8 cellular contexts compared by ENCODE assay signal in the genomic region with DNA sequence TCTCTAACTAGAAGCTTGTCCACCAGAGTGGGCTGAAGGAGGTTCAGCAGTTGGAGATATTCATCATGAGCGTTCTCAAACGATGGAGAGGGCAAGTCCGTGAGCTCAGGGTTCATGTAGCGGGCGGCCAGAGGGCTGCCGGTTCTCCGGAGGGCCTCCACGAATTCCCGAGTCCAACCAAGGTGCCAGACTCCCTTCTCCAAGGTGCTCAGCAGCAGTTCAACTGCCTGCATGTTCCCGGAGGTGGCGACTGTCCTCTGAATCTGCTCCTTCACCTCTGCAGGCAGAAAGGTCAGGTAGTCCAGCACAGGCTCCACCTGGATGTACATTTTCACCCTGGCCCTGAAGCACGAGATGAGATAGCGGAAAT. TPM values are rescaled to one million over a fixed set of nuclear protein-coding genes. Genes with fewer than 3 reads are reported as not detected.
DNase-seq lines count a peak whose midpoint lies in the region; ATAC-seq and TF ChIP-seq lines count a peak whose summit lies in the region.

No MANE protein-coding gene starts in this region.

- H3K9me3 ChIP-seq in HUES64 (ENCODE audit: insufficient read depth, low read depth, low read length), result no peaks in the 10 kb centered on the region

- H3K4me3 Mint-ChIP-seq in activated CD4-positive, alpha-beta memory T cell treated with anti-CD3 and anti-CD28 coated beads, Interleukin-2, amount 10 ng/mL, durations not matched to agents 7 days and 5 days, result peak overlapping the region; percentile 89
- peak overlapping the region; percentile 94 for H3K4me3 Mint-ChIP-seq in natural killer cell

- no peaks in the 10 kb centered on the region for H3K9me3 Mint-ChIP-seq in activated CD4-positive, alpha-beta memory T cell treated with anti-CD3 and anti-CD28 coated beads, Interleukin-2, amount 10 ng/mL, durations not matched to agents 7 days and 5 days
- no peaks in the 10 kb centered on the region for H3K9me3 Mint-ChIP-seq in natural killer cell

- intact Hi-C loops in natural killer cell (cut with micrococcal nuclease), result loop anchor here (1.0 kb wide), 1 partner anchor 26 kb away; a partner anchor contains a TSS

- no peak overlapping the region for H3K27ac ChIP-seq in HUES64 (ENCODE audit: low read depth, low read length)

- no peak for TF ChIP-seq CTCF in epithelial cell of proximal tubule (conservative IDR thresholded peaks at IDR 0.05; ENCODE audit: low read depth, low read length)
- no peak for TF ChIP-seq CTCF in natural killer cell (IDR thresholded peaks at IDR 0.05)

- peak overlapping the region; percentile 94 for H3K27ac Mint-ChIP-seq in activated CD4-positive, alpha-beta memory T cell treated with anti-CD3 and anti-CD28 coated beads, Interleukin-2, amount 10 ng/mL, durations not matched to agents 7 days and 5 days
- peak overlapping the region; percentile 98 to 99 for H3K27ac Mint-ChIP-seq in natural killer cell

- H3K4me1 ChIP-seq in HUES64 (ENCODE audit: insufficient read depth, low read length), result peaks cover 14% of the 10 kb centered on the region; the same call in 1 of the 2 replicates

- peak; percentile 8 for ATAC-seq in GM21390 (IDR thresholded peaks at IDR 0.05; ENCODE audit: unreplicated experiment)
- peak in 1 of 3 donors; percentile 3 for ATAC-seq in natural killer cell
- ATAC-seq in GM21619 (IDR thresholded peaks at IDR 0.05; ENCODE audit: unreplicated experiment), result no peak

- no peaks in the 10 kb centered on the region for H3K36me3 ChIP-seq in HUES64 (ENCODE audit: insufficient read depth, low read length)

- POLR2A ChIA-PET in activated CD4-positive, alpha-beta memory T cell treated with anti-CD3 and anti-CD28 coated beads, Interleukin-2, amount 10 ng/mL, durations not matched to agents 7 days and 5 days (lab: Charles Lee), result interaction anchor here (0.8 to 3.2 kb wide), 12 partner anchors 10 to 1182 kb away, joined by 3 to 22 read pairs (median 5); a partner anchor contains a TSS

- peak overlapping the region; percentile 68 for H3K4me3 ChIP-seq in HUES64 (ENCODE audit: low read length)
- H3K4me3 ChIP-seq in epithelial cell of proximal tubule (ENCODE audit: low read depth, low read length), result peak overlapping the region; percentile 87

- DNase-seq in COR-L47 (lab: John Stamatoyannopoulos, UW) (peak; percentile 42), epithelial cell of proximal tubule (ENCODE audit: low read depth) (no peak), natural killer cell (peak; percentile 37), NCI-H2196 treated with DMSO at 0.1 percent for 48 hours (lab: John Stamatoyannopoulos, UW; ENCODE audit: unreplicated experiment) (no peak)
- peak; percentile 41 for DNase-seq in activated CD4-positive, alpha-beta memory T cell treated with anti-CD3 and anti-CD28 coated beads, Interleukin-2, amount 10 ng/mL, durations not matched to agents 7 days and 5 days

- H3K9ac ChIP-seq in HUES64 (ENCODE audit: low read depth, low read length), result 0 out of 2 replicates have a peak overlapping the region, but pooled peaks have one; percentile 56

- H3K27me3 ChIP-seq in HUES64 (ENCODE audit: insufficient read depth, low read length), result peaks cover 29% of the 10 kb centered on the region

- CTCF ChIA-PET in activated CD4-positive, alpha-beta memory T cell treated with anti-CD3 and anti-CD28 coated beads, Interleukin-2, amount 10 ng/mL, durations not matched to agents 7 days and 5 days (lab: Charles Lee), result interaction anchor here (1.1 to 3.9 kb wide), 7 partner anchors 10 to 38 kb away, joined by 3 to 41 read pairs (median 9); a partner anchor contains a TSS

- H3K4me1 Mint-ChIP-seq in activated CD4-positive, alpha-beta memory T cell treated with anti-CD3 and anti-CD28 coated beads, Interleukin-2, amount 10 ng/mL, durations not matched to agents 7 days and 5 days, result peaks cover 60% of the 10 kb centered on the region
- peaks cover 53 to 59% of the 10 kb centered on the region in 2 donors for H3K4me1 Mint-ChIP-seq in natural killer cell

- WGBS in HUES64, result 68% methylated on average over 13 of the region's 13 CpGs

- peaks cover 40% of the 10 kb centered on the region for H3K36me3 Mint-ChIP-seq in activated CD4-positive, alpha-beta memory T cell treated with anti-CD3 and anti-CD28 coated beads, Interleukin-2, amount 10 ng/mL, durations not matched to agents 7 days and 5 days (ENCODE audit: low read depth)
- peaks cover 7% of the 10 kb centered on the region for H3K36me3 Mint-ChIP-seq in natural killer cell

- no peaks in the 10 kb centered on the region for H3K27me3 Mint-ChIP-seq in activated CD4-positive, alpha-beta memory T cell treated with anti-CD3 and anti-CD28 coated beads, Interleukin-2, amount 10 ng/mL, durations not matched to agents 7 days and 5 days
- no peaks in the 10 kb centered on the region for H3K27me3 Mint-ChIP-seq in natural killer cell (ENCODE audit: low read depth in 2 of 2)

RNA-seq across cellular contexts. Expression of a gene that starts 0.6 kb away (rescaled TPM):
- 0.60 TPM for polyA plus RNA-seq in HUES64 (2013, experiment 1 of 2)
- 1.4 TPM for polyA plus RNA-seq in HUES64 (2013, experiment 2 of 2)
- total RNA-seq in activated CD4-positive, alpha-beta memory T cell treated with anti-CD3 and anti-CD28 coated beads, Interleukin-2, amount 10 ng/mL, durations not matched to agents 7 days and 5 days, result 10 to 100 TPM; 63.9 to 66.9 TPM
- total RNA-seq in epithelial cell of proximal tubule (4.8 and 8.4 TPM in 2 replicates), natural killer cell (10 to 100 TPM; 36.7 to 57.4 (median 36.9) TPM)

RNA-seq across cellular contexts. Expression of a gene that starts 26.0 kb away (rescaled TPM):
- polyA plus RNA-seq in HUES64 (2013, experiment 1 of 2), result 23.3 TPM
- 26.6 TPM for polyA plus RNA-seq in HUES64 (2013, experiment 2 of 2)
- 10 to 100 TPM; 15.4 to 17.0 TPM for total RNA-seq in activated CD4-positive, alpha-beta memory T cell treated with anti-CD3 and anti-CD28 coated beads, Interleukin-2, amount 10 ng/mL, durations not matched to agents 7 days and 5 days
- total RNA-seq in epithelial cell of proximal tubule (20.6 and 41.6 TPM in 2 replicates), natural killer cell (1 to 10 TPM; 5.5 to 9.7 (median 6.6) TPM)

Comparison
In these comparisons a context has a peak if more than half of its experiments do, and no peak if none do; other contexts are left out.
1. DNase-seq: peak in COR-L47 (single experiment), activated CD4-positive, alpha-beta memory T cell treated with anti-CD3 and anti-CD28 coated beads, Interleukin-2, amount 10 ng/mL, durations not matched to agents 7 days and 5 days (single experiment) and natural killer cell (single experiment); none in epithelial cell of proximal tubule (single experiment) and NCI-H2196 treated with DMSO at 0.1 percent for 48 hours (single experiment).